1 cellular context compared by ENCODE assay signal in the genomic region with DNA sequence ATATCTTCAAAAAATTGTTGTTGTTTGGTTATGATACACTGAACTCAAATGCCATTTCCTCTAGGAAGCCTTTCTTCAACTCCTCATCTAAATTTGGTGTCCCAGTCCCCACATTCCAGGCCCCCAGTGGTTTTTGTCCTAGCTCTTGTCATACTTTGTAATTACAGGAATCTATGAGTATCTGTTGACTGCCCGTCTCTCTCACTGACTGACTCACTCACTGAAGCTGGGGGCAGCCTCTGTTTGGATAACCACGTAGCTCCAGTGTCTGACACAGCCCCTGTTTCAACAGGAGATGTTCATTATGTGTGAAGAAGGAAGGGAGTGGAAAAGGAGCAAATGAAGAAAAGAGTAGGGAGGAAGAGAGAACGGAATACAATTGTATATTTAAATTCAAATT.
TF ChIP-seq lines count a peak whose summit lies in the region.

No MANE protein-coding gene starts in this region.

TF ChIP-seq in GM23338, 12 proteins besides CTCF, POLR2A, EP300 and RAD21:
- TF ChIP-seq, protein P1, sequence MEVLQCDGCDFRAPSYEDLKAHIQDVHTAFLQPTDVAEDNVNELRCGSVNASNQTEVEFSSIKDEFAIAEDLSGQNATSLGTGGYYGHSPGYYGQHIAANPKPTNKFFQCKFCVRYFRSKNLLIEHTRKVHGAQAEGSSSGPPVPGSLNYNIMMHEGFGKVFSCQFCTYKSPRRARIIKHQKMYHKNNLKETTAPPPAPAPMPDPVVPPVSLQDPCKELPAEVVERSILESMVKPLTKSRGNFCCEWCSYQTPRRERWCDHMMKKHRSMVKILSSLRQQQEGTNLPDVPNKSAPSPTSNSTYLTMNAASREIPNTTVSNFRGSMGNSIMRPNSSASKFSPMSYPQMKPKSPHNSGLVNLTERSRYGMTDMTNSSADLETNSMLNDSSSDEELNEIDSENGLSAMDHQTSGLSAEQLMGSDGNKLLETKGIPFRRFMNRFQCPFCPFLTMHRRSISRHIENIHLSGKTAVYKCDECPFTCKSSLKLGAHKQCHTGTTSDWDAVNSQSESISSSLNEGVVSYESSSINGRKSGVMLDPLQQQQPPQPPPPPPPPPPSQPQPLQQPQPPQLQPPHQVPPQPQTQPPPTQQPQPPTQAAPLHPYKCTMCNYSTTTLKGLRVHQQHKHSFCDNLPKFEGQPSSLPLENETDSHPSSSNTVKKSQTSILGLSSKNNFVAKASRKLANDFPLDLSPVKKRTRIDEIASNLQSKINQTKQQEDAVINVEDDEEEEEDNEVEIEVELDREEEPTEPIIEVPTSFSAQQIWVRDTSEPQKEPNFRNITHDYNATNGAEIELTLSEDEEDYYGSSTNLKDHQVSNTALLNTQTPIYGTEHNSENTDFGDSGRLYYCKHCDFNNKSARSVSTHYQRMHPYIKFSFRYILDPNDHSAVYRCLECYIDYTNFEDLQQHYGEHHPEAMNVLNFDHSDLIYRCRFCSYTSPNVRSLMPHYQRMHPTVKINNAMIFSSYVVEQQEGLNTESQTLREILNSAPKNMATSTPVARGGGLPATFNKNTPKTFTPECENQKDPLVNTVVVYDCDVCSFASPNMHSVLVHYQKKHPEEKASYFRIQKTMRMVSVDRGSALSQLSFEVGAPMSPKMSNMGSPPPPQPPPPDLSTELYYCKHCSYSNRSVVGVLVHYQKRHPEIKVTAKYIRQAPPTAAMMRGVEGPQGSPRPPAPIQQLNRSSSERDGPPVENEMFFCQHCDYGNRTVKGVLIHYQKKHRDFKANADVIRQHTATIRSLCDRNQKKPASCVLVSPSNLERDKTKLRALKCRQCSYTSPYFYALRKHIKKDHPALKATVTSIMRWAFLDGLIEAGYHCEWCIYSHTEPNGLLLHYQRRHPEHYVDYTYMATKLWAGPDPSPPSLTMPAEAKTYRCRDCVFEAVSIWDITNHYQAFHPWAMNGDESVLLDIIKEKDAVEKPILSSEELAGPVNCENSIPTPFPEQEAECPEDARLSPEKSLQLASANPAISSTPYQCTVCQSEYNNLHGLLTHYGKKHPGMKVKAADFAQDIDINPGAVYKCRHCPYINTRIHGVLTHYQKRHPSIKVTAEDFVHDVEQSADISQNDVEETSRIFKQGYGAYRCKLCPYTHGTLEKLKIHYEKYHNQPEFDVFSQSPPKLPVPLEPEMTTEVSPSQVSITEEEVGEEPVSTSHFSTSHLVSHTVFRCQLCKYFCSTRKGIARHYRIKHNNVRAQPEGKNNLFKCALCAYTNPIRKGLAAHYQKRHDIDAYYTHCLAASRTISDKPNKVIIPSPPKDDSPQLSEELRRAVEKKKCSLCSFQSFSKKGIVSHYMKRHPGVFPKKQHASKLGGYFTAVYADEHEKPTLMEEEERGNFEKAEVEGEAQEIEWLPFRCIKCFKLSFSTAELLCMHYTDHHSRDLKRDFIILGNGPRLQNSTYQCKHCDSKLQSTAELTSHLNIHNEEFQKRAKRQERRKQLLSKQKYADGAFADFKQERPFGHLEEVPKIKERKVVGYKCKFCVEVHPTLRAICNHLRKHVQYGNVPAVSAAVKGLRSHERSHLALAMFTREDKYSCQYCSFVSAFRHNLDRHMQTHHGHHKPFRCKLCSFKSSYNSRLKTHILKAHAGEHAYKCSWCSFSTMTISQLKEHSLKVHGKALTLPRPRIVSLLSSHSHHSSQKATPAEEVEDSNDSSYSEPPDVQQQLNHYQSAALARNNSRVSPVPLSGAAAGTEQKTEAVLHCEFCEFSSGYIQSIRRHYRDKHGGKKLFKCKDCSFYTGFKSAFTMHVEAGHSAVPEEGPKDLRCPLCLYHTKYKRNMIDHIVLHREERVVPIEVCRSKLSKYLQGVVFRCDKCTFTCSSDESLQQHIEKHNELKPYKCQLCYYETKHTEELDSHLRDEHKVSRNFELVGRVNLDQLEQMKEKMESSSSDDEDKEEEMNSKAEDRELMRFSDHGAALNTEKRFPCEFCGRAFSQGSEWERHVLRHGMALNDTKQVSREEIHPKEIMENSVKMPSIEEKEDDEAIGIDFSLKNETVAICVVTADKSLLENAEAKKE (CRISPR knock-in tag; IDR thresholded peaks at IDR 0.05): no peak
- TF ChIP-seq, protein P2, sequence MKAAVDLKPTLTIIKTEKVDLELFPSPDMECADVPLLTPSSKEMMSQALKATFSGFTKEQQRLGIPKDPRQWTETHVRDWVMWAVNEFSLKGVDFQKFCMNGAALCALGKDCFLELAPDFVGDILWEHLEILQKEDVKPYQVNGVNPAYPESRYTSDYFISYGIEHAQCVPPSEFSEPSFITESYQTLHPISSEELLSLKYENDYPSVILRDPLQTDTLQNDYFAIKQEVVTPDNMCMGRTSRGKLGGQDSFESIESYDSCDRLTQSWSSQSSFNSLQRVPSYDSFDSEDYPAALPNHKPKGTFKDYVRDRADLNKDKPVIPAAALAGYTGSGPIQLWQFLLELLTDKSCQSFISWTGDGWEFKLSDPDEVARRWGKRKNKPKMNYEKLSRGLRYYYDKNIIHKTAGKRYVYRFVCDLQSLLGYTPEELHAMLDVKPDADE (IDR thresholded peaks at IDR 0.05): no peak
- no peak for TF ChIP-seq POLR2AphosphoS5 (IDR thresholded peaks at IDR 0.05; ENCODE audit: low read depth)
TF ChIP-seq in GM23338: peak in this region for 0.
